Comparison of ENCODE assay signal across 8 cellular contexts in the genomic region with DNA sequence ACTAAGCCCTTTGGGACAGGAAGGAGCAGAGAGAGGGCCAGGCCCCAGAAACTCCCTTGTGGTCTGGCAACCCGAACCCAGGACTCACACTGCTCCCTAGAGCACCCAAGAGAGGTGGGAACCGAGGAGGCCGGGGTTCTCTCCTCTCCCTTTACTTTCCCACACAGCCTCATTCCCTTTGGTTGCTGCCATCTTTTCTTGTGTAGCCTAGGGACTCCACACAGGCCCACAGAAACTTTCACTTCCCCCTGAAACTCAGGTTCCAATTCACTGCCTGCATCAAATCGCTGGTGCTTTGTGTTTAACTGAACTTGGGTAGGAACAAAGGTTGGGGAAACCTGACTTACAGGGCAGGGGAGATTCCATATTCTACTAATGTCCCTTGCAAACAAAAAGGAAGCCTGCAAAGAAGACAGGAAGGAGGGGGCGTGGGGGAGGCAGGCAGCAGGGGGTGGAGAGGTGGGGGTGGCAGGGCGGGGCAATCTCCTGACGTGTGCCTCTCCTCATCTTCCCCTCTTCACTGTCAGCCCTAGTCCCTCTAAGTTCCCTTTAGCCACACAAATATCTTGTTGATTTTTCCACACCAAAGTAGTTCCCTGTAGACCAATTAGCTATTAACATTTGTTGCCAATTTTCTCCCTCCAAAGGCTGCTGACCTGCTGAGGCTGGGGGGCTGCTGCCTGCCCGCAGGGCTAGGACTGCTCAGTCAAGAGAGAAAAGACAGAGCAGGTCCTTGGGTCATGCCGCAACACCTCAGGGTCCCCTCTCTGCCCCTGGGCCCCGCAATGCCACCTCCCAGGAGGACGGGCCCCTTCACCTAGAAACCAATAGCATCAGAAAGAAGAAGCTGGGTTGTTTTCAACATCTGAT. TPM values are rescaled to one million over a fixed set of nuclear protein-coding genes. Genes with fewer than 3 reads are reported as not detected.
DNase-seq lines count a peak whose midpoint lies in the region; ATAC-seq and TF ChIP-seq lines count a peak whose summit lies in the region.

No MANE protein-coding gene starts in this region.

- no peaks in the 10 kb centered on the region for H3K36me3 ChIP-seq in stomach

- CTCF ChIA-PET in activated naive CD4-positive, alpha-beta T cell treated with anti-CD3 and anti-CD28 coated beads for 36 hours (lab: Charles Lee) = no interaction called here
- CTCF ChIA-PET in HEK293T (lab: Yijun Ruan, JAX) = no interaction called here

- peaks cover 57 to 98% (median 72%) of the 10 kb centered on the region in 4 donors for H3K4me1 ChIP-seq in stomach

- intact Hi-C loops in activated naive CD4-positive, alpha-beta T cell treated with anti-CD3 and anti-CD28 coated beads for 36 hours (cut with micrococcal nuclease) = loop anchor here (1.0 to 2.0 kb wide), 4 partner anchors 8 to 50 kb away; a partner anchor contains a TSS
- intact Hi-C loops in stomach (cut with DNase I; ENCODE audit: low total_unique reads) = no loop called here

- no peak for TF ChIP-seq CTCF in stomach (IDR thresholded peaks at IDR 0.05)

- H3K27ac ChIP-seq in stomach = peak overlapping the region in 4 of 5 donors; percentile 47 to 91 (median 58)

- 47 to 63% (median 57%) methylated on average over 11 of the region's 11 CpGs for WGBS in stomach, 5 donors

- no peak for TF ChIP-seq EP300 in stomach (IDR thresholded peaks at IDR 0.05)

- H3K27me3 ChIP-seq in stomach = no peaks in the 10 kb centered on the region

- ATAC-seq in GM18870 (IDR thresholded peaks at IDR 0.05; ENCODE audit: unreplicated experiment) = peak; percentile 48
- peak; percentile 53 for ATAC-seq in HG02885 (IDR thresholded peaks at IDR 0.05; ENCODE audit: poor library complexity, unreplicated experiment)

- H3K27ac Mint-ChIP-seq in activated naive CD4-positive, alpha-beta T cell treated with anti-CD3 and anti-CD28 coated beads for 36 hours = peak overlapping the region; percentile 90

- no peak for TF ChIP-seq POLR2A in stomach (IDR thresholded peaks at IDR 0.05)

- DNase-seq in OCI-M1 (lab: John Stamatoyannopoulos, UW) (peak; percentile 85), kidney tubule cell (ENCODE audit: low spot score) (peak; percentile 56), stomach (no peak), NCI-H1048 (lab: John Stamatoyannopoulos, UW) (no peak), HEK293T (ENCODE audit: extremely low spot score) (no peak)
- DNase-seq in activated naive CD4-positive, alpha-beta T cell treated with anti-CD3 and anti-CD28 coated beads for 36 hours = peak; percentile 82

- POLR2A ChIA-PET in HEK293T (lab: Yijun Ruan, JAX) = no interaction called here

- H3K36me3 Mint-ChIP-seq in activated naive CD4-positive, alpha-beta T cell treated with anti-CD3 and anti-CD28 coated beads for 36 hours (ENCODE audit: low read depth) = no peaks in the 10 kb centered on the region

- peaks cover 67% of the 10 kb centered on the region for H3K4me1 Mint-ChIP-seq in activated naive CD4-positive, alpha-beta T cell treated with anti-CD3 and anti-CD28 coated beads for 36 hours (ENCODE audit: low read depth)

- no peaks in the 10 kb centered on the region for H3K9me3 ChIP-seq in stomach

- no peaks in the 10 kb centered on the region for H3K9me3 Mint-ChIP-seq in activated naive CD4-positive, alpha-beta T cell treated with anti-CD3 and anti-CD28 coated beads for 36 hours

- H3K4me3 ChIP-seq in stomach = no peak overlapping the region

- peak overlapping the region; percentile 20 for H3K4me3 Mint-ChIP-seq in activated naive CD4-positive, alpha-beta T cell treated with anti-CD3 and anti-CD28 coated beads for 36 hours

- H3K27me3 Mint-ChIP-seq in activated naive CD4-positive, alpha-beta T cell treated with anti-CD3 and anti-CD28 coated beads for 36 hours (ENCODE audit: low read depth) = no peaks in the 10 kb centered on the region

TF ChIP-seq in HEK293T, 16 proteins besides CTCF, POLR2A, EP300 and RAD21:
- no peak for TF ChIP-seq SP1 (IDR thresholded peaks at IDR 0.05)
- TF ChIP-seq SUZ12 (IDR thresholded peaks at IDR 0.05) = no peak
- TF ChIP-seq CTBP1 (IDR thresholded peaks at IDR 0.05; ENCODE audit: borderline replicate concordance) = no peak
- no peak for TF ChIP-seq FOXA1 (IDR thresholded peaks at IDR 0.05)
- TF ChIP-seq NFRKB (IDR thresholded peaks at IDR 0.05) = no peak
- TF ChIP-seq ELF4 (IDR thresholded peaks at IDR 0.05) = no peak
- no peak for TF ChIP-seq HDGF (IDR thresholded peaks at IDR 0.05; ENCODE audit: borderline replicate concordance)
- TF ChIP-seq LEF1 (IDR thresholded peaks at IDR 0.05; ENCODE audit: borderline replicate concordance) = no peak
- no peak for TF ChIP-seq FOXM1 (IDR thresholded peaks at IDR 0.05; ENCODE audit: borderline replicate concordance)

RNA-seq across cellular contexts. Expression of a gene that starts 8.0 kb away (rescaled TPM):
- 1 to 10 TPM; 9.3 to 9.9 TPM for total RNA-seq in activated naive CD4-positive, alpha-beta T cell treated with anti-CD3 and anti-CD28 coated beads for 36 hours
- 10 to 100 TPM in 4 of 5 donors, 1 to 10 TPM in 1; 7.7 to 51.3 (median 17.4) TPM for total RNA-seq in stomach
- polyA plus RNA-seq in stomach = 1 to 10 TPM; 2.6 to 5.9 (median 3.2) TPM

RNA-seq across cellular contexts. Expression of a gene that starts 23.5 kb away (rescaled TPM):
- total RNA-seq in activated naive CD4-positive, alpha-beta T cell treated with anti-CD3 and anti-CD28 coated beads for 36 hours = 10 to 100 TPM; 12.2 to 12.6 TPM
- 10 to 100 TPM in 4 of 5 donors, 1 to 10 TPM in 1; 5.8 to 92.7 (median 43.3) TPM for total RNA-seq in stomach
- polyA plus RNA-seq in stomach = 10 to 100 TPM in 1 of 3 donors, 1 to 10 TPM in 2; 7.7 to 11.8 (median 9.8) TPM

Comparison
In these comparisons a context has a peak if more than half of its experiments do, and no peak if none do; other contexts are left out.
1. DNase-seq: peak in OCI-M1 (single experiment), activated naive CD4-positive, alpha-beta T cell treated with anti-CD3 and anti-CD28 coated beads for 36 hours (single experiment) and kidney tubule cell (single experiment); none in stomach (single experiment), NCI-H1048 (single experiment) and HEK293T (single experiment).